11 cellular contexts compared by ENCODE assay signal in genomic region chr1:230157409-230158390, GRCh38.
DNase-seq lines count a peak whose midpoint lies in the region; ATAC-seq and TF ChIP-seq lines count a peak whose summit lies in the region.
"Had no signal": no experiment of that assay in that cellular context is flagged by ENCODE, and none has a peak within 500 bp of the region (broad histone marks: within the 10 kb centered on the region; RNA-seq: fewer than 3 reads in every experiment).

No MANE protein-coding gene starts in this region.

- no peaks in the 10 kb centered on the region for H3F3A ChIP-seq in PC-3 (ENCODE audit: low read length, unreplicated experiment)

- H3K9ac ChIP-seq in PC-3 (ENCODE audit: low read length) = peak overlapping the region; percentile 29

- H3K79me2 ChIP-seq in PC-3 (ENCODE audit: low read length) = peaks cover 100% of the 10 kb centered on the region

- H3K27me3 ChIP-seq in HAP-1 (ENCODE audit: low read depth) = no peaks in the 10 kb centered on the region
- no peaks in the 10 kb centered on the region for H3K27me3 ChIP-seq in PC-3 (ENCODE audit: low read length)
- no peaks in the 10 kb centered on the region for H3K27me3 ChIP-seq in gastrocnemius medialis
- H3K27me3 ChIP-seq: neutrophil had no signal

- peaks cover 6% of the 10 kb centered on the region; the same call in 1 of the 2 replicates for H4K20me1 ChIP-seq in PC-3 (ENCODE audit: low read length)

- peak overlapping the region; percentile 58 for H3K4me2 ChIP-seq in PC-3 (ENCODE audit: low read length)

- no peak for TF ChIP-seq POLR2A in gastrocnemius medialis (IDR thresholded peaks at IDR 0.05)

- H3K27ac ChIP-seq in PC-3 (ENCODE audit: low read length) (peak overlapping the region; percentile 60), gastrocnemius medialis (peak overlapping the region; percentile 81 to 91 (median 82))
- H3K27ac ChIP-seq: neutrophil had no signal

- no peak overlapping the region for H2AFZ ChIP-seq in PC-3 (ENCODE audit: low read length)

- H3K36me3 ChIP-seq in HAP-1 (replicated peaks) = peaks cover 3% of the 10 kb centered on the region
- H3K36me3 ChIP-seq in PC-3 (ENCODE audit: low read depth, low read length) = peaks cover 5% of the 10 kb centered on the region; the same call in 1 of the 2 replicates
- no peaks in the 10 kb centered on the region for H3K36me3 ChIP-seq in gastrocnemius medialis
- H3K36me3 ChIP-seq: neutrophil had no signal

- in situ Hi-C loops in HAP-1 (cut with MboI; ENCODE audit: low sequenced_read_pairs) = no loop called here
- in situ Hi-C loops in gastrocnemius medialis (cut with MboI; ENCODE audit: low sequenced_read_pairs in 4 of 4) = no loop called here

- H3K4me1 ChIP-seq in HAP-1 = peaks cover 52% of the 10 kb centered on the region
- H3K4me1 ChIP-seq in PC-3 (ENCODE audit: insufficient read depth, low read length) = peaks cover 36% of the 10 kb centered on the region
- peaks cover 81 to 98% of the 10 kb centered on the region in 2 donors for H3K4me1 ChIP-seq in gastrocnemius medialis

- no peak for TF ChIP-seq CTCF in PC-3 (conservative IDR thresholded peaks at IDR 0.05; ENCODE audit: low read depth, low read length)
- no peak for TF ChIP-seq CTCF in fibroblast of villous mesenchyme (IDR thresholded peaks at IDR 0.05; ENCODE audit: insufficient read depth, low read depth, low read length)
- no peak for TF ChIP-seq CTCF in gastrocnemius medialis (IDR thresholded peaks at IDR 0.05 in 4 of 5, conservative IDR thresholded peaks at IDR 0.05 in 1 of 5)

- intact Hi-C loops in PC-3 (cut with micrococcal nuclease) (no loop called here), gastrocnemius medialis (cut with DNase I; ENCODE audit: low total_unique reads) (loop anchor here (2.0 to 5.0 kb wide), 2 partner anchors 60 to 85 kb away; no protein-coding TSS in a partner anchor)

- CTCF ChIA-PET in PC-3 (lab: Charles Lee) = no interaction called here
- CTCF ChIA-PET in HEK293T (lab: Yijun Ruan, JAX) = no interaction called here

- H3K4me3 ChIP-seq in HAP-1 (no peak overlapping the region), PC-3 (ENCODE audit: low read length) (no peak overlapping the region), fibroblast of villous mesenchyme (ENCODE audit: low read depth, low read length) (no peak overlapping the region), gastrocnemius medialis (no peak overlapping the region)

- POLR2A ChIA-PET in PC-3 (lab: Charles Lee; ENCODE audit: unreplicated experiment) (no interaction called here), HEK293T (lab: Yijun Ruan, JAX) (interaction anchor here (0.6 kb wide), 1 partner anchor 248 kb away, joined by 3 read pairs; no protein-coding TSS in a partner anchor)

- H3K9me3 ChIP-seq in HAP-1 = no peaks in the 10 kb centered on the region
- H3K9me3 ChIP-seq in PC-3 (ENCODE audit: low read length) = no peaks in the 10 kb centered on the region
- H3K9me3 ChIP-seq in gastrocnemius medialis = no peaks in the 10 kb centered on the region
- H3K9me3 ChIP-seq: neutrophil had no signal

- BruUV-seq in PC-3 (replicated peaks; lab: Mats Ljungman, UMichigan) = no TSS peak

- no peaks in the 10 kb centered on the region for H3K9me2 ChIP-seq in PC-3 (replicated peaks; ENCODE audit: low read length)

- ATAC-seq in PC-3 = peak; percentile 67
- peak in 1 of 2 donors; percentile 13 for ATAC-seq in gastrocnemius medialis

- DNase-seq in HAP-1 (ENCODE audit: low spot score in 2 of 2) (peak; percentile 21 to 64), PC-3 (peak; percentile 51), fibroblast of villous mesenchyme (ENCODE audit: low read depth) (peak; percentile 40), gastrocnemius medialis (no peak), SK-N-DZ (ENCODE audit: low spot score) (no peak), RPMI8226 (no peak), LoVo (ENCODE audit: low spot score) (no peak), HEK293T (ENCODE audit: extremely low spot score) (no peak)
- DNase-seq: activated T-cell treated with anti-CD3 and anti-CD28 coated beads, Interleukin-2, amount 50 U/mL, for 48 hours; stimulated activated CD4-positive, alpha-beta T cell treated with anti-CD3 and anti-CD28 coated beads, Interleukin-4, amount 100 ng/mL, for 4 hours had no signal

TF ChIP-seq in HEK293T, 16 proteins besides CTCF, POLR2A, EP300 and RAD21:
- TF ChIP-seq, protein P1, sequence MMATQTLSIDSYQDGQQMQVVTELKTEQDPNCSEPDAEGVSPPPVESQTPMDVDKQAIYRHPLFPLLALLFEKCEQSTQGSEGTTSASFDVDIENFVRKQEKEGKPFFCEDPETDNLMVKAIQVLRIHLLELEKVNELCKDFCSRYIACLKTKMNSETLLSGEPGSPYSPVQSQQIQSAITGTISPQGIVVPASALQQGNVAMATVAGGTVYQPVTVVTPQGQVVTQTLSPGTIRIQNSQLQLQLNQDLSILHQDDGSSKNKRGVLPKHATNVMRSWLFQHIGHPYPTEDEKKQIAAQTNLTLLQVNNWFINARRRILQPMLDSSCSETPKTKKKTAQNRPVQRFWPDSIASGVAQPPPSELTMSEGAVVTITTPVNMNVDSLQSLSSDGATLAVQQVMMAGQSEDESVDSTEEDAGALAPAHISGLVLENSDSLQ (IDR thresholded peaks at IDR 0.05) = no peak
- no peak for TF ChIP-seq SP1 (IDR thresholded peaks at IDR 0.05)
- no peak for TF ChIP-seq NFRKB (IDR thresholded peaks at IDR 0.05)
- TF ChIP-seq BHLHE40 (IDR thresholded peaks at IDR 0.05; ENCODE audit: borderline replicate concordance) = no peak
- TF ChIP-seq HDGF (IDR thresholded peaks at IDR 0.05; ENCODE audit: borderline replicate concordance) = no peak
- TF ChIP-seq CTBP1 (IDR thresholded peaks at IDR 0.05; ENCODE audit: borderline replicate concordance) = no peak
- TF ChIP-seq SUZ12 (IDR thresholded peaks at IDR 0.05) = no peak
- no peak for TF ChIP-seq FOXK2 (IDR thresholded peaks at IDR 0.05)
- TF ChIP-seq ZNF384 (IDR thresholded peaks at IDR 0.05) = no peak
- TF ChIP-seq FOXM1 (IDR thresholded peaks at IDR 0.05; ENCODE audit: borderline replicate concordance) = no peak
- no peak for TF ChIP-seq ARNT (IDR thresholded peaks at IDR 0.05)
- no peak for TF ChIP-seq L3MBTL2 (conservative IDR thresholded peaks at IDR 0.05)

Comparison
In these comparisons a context has a peak if more than half of its experiments do, and no peak if none do; other contexts are left out.
1. DNase-seq: peak in HAP-1 (2 of 2), PC-3 (single experiment) and fibroblast of villous mesenchyme (single experiment); none in gastrocnemius medialis (0 of 2), SK-N-DZ (single experiment), RPMI8226 (single experiment), LoVo (single experiment) and HEK293T (single experiment).